Comparison of ENCODE assay signal across 15 cellular contexts in genomic region chr19:45114116-45114515, GRCh38. TPM values are rescaled to one million over a fixed set of nuclear protein-coding genes. Genes with fewer than 3 reads are reported as not detected.
DNase-seq lines count a peak whose midpoint lies in the region; ATAC-seq and TF ChIP-seq lines count a peak whose summit lies in the region.
"Had no signal": no experiment of that assay in that cellular context is flagged by ENCODE, and none has a peak within 500 bp of the region (broad histone marks: within the 10 kb centered on the region; RNA-seq: fewer than 3 reads in every experiment).

No MANE protein-coding gene starts in this region.

- peaks cover 16 to 21% of the 10 kb centered on the region in 2 donors for H3K4me1 ChIP-seq in neuronal stem cell (ENCODE audit: control insufficient read depth in 2 of 2, insufficient read depth in 1 of 2, low read depth in 1 of 2, low read length in 2 of 2)
- H3K4me1 ChIP-seq in tibial artery = peaks cover 0 to 30% (median 1%) of the 10 kb centered on the region in 4 donors
- H3K4me1 ChIP-seq: parathyroid adenoma had no signal

- TF ChIP-seq CTCF in C4-2B (conservative IDR thresholded peaks at IDR 0.05) = no peak
- TF ChIP-seq CTCF in HL-60 (IDR thresholded peaks at IDR 0.05; ENCODE audit: insufficient read depth, low read length) = no peak
- no peak for TF ChIP-seq CTCF in tibial artery (IDR thresholded peaks at IDR 0.05)

- H3K9ac ChIP-seq in neuronal stem cell (ENCODE audit: low read depth, low read length, poor library complexity) = no peak overlapping the region
- H3K9ac ChIP-seq: GM23248, parathyroid adenoma, SK-N-SH had no signal

- WGBS in neuronal stem cell (ENCODE audit: extremely low coverage in 2 of 2, insufficient read length in 2 of 2, insufficient replicate concordance in 1 of 2), 2 donors = no CpG with 5 or more reads among the region's 4 CpGs

- no peak overlapping the region for H4K8ac ChIP-seq in neuronal stem cell (ENCODE audit: low read depth, low read length)

- H3K79me1 ChIP-seq in neuronal stem cell (ENCODE audit: low read depth, low read length) = peaks cover 33% of the 10 kb centered on the region

- H3K36me3 ChIP-seq in neuronal stem cell (replicated peaks in 1 of 2; ENCODE audit: control insufficient read depth in 2 of 2, insufficient read depth in 2 of 2, low read length in 2 of 2) = no peaks in the 10 kb centered on the region
- no peaks in the 10 kb centered on the region for H3K36me3 ChIP-seq in tibial artery
- H3K36me3 ChIP-seq: BE2C, Peyer's patch had no signal

- H2AK5ac ChIP-seq in neuronal stem cell (ENCODE audit: low read depth, low read length) = peak overlapping the region; percentile 46

- DNase-seq in HL-60 (ENCODE audit: low read depth in 1 of 2, low spot score in 1 of 2) = peak in 1 of 2 experiments; percentile 47
- DNase-seq in RPMI8226 = peak; percentile 53
- no peak for DNase-seq in neuronal stem cell (ENCODE audit: low spot score)
- no peak for DNase-seq in hepatic stellate cell (ENCODE audit: low spot score)
- no peak for DNase-seq in tibial artery
- DNase-seq: activated CD4-positive, alpha-beta T cell treated with anti-CD3 and anti-CD28 coated beads, Interleukin-2, amount 50 U/mL, for 1 hour; BE2C; effector CD4-positive, alpha-beta T cell; GM23248; left ventricle myocardium superior; SK-N-SH had no signal

- H2AFZ ChIP-seq in neuronal stem cell (ENCODE audit: low read length) = no peak overlapping the region
- H2AFZ ChIP-seq: GM23248, parathyroid adenoma had no signal

- ATAC-seq in GM19455 (IDR thresholded peaks at IDR 0.05; ENCODE audit: unreplicated experiment) = no peak
- ATAC-seq: left ventricle myocardium superior had no signal

- no peak overlapping the region for H3K14ac ChIP-seq in neuronal stem cell (ENCODE audit: low read length)

- no peak overlapping the region for H4K91ac ChIP-seq in neuronal stem cell (ENCODE audit: low read depth, low read length, poor library complexity)

- peak overlapping the region; percentile 41; the same call in 1 of the 2 replicates for H3K27ac ChIP-seq in C4-2B
- H3K27ac ChIP-seq in HL-60 (replicated peaks) = peak overlapping the region; percentile 78
- H3K27ac ChIP-seq in neuronal stem cell (replicated peaks; ENCODE audit: low read length) = no peak overlapping the region
- no peak overlapping the region for H3K27ac ChIP-seq in tibial artery
- H3K27ac ChIP-seq: GM23248, parathyroid adenoma had no signal

- H2BK12ac ChIP-seq in neuronal stem cell (ENCODE audit: low read length) = no peak overlapping the region

- no peak overlapping the region for H3K4me3 ChIP-seq in HL-60 (replicated peaks; ENCODE audit: insufficient read depth, low read length)
- H3K4me3 ChIP-seq in neuronal stem cell (ENCODE audit: low read length in 2 of 2) = no peak overlapping the region
- H3K4me3 ChIP-seq in tibial artery = no peak overlapping the region
- H3K4me3 ChIP-seq: GM23248 had no signal

- no peak overlapping the region for H3K18ac ChIP-seq in neuronal stem cell (ENCODE audit: low read length)

- no peak overlapping the region for H3K4me2 ChIP-seq in neuronal stem cell (ENCODE audit: insufficient read depth, low read length, poor library complexity, severe bottlenecking)
- H3K4me2 ChIP-seq: SK-N-SH had no signal

- intact Hi-C loops in tibial artery (cut with DNase I; ENCODE audit: low total_unique reads) = no loop called here

- no peak overlapping the region for H2BK15ac ChIP-seq in neuronal stem cell (ENCODE audit: low read length)

- no peak overlapping the region for H3K4ac ChIP-seq in neuronal stem cell (ENCODE audit: low read length)

- no peak overlapping the region for H2BK120ac ChIP-seq in neuronal stem cell (ENCODE audit: low read depth, low read length)

- no peaks in the 10 kb centered on the region for H3K27me3 ChIP-seq in HL-60 (ENCODE audit: insufficient read depth, poor library complexity, severe bottlenecking)
- no peaks in the 10 kb centered on the region for H3K27me3 ChIP-seq in neuronal stem cell (ENCODE audit: control insufficient read depth in 3 of 3, insufficient read depth in 3 of 3, low read depth in 1 of 3, low read length in 3 of 3)
- H3K27me3 ChIP-seq in tibial artery = no peaks in the 10 kb centered on the region
- H3K27me3 ChIP-seq: BE2C, Peyer's patch had no signal

- no peak overlapping the region for H3K23ac ChIP-seq in neuronal stem cell (ENCODE audit: low read depth, low read length, poor library complexity)

- H2BK5ac ChIP-seq in neuronal stem cell (ENCODE audit: low read length) = peak overlapping the region; percentile 2

- H3K9me3 ChIP-seq in neuronal stem cell (replicated peaks in 1 of 2; ENCODE audit: control insufficient read depth in 2 of 2, insufficient read depth in 1 of 2, low read depth in 1 of 2, low read length in 2 of 2) = peaks cover 0 to 2% of the 10 kb centered on the region in 2 donors
- no peaks in the 10 kb centered on the region for H3K9me3 ChIP-seq in tibial artery
- H3K9me3 ChIP-seq: BE2C, Peyer's patch, SK-N-SH had no signal

RNA-seq across cellular contexts. Expression of gene PPP1R37, which starts 21.1 kb away (rescaled TPM):
- 15.6 TPM for polyA plus RNA-seq in neuronal stem cell (2013, experiment 1 of 2)
- 15.8 TPM for polyA plus RNA-seq in neuronal stem cell (2013, experiment 2 of 2)

RNA-seq across cellular contexts. Expression of gene GEMIN7, which starts 35.1 kb away (rescaled TPM):
- 19.2 TPM for polyA plus RNA-seq in neuronal stem cell (2013, experiment 1 of 2)
- 18.7 TPM for polyA plus RNA-seq in neuronal stem cell (2013, experiment 2 of 2)

RNA-seq across cellular contexts. Expression of gene ZNF296, which starts 37.8 kb away (rescaled TPM):
- polyA plus RNA-seq in neuronal stem cell (2013, experiment 1 of 2) = 1.2 TPM
- polyA plus RNA-seq in neuronal stem cell (2013, experiment 2 of 2) = 1.0 TPM
- polyA plus RNA-seq: GM23248 had no signal

RNA-seq across cellular contexts. Expression of gene NKPD1, which starts 46.7 kb away (rescaled TPM):
- polyA plus RNA-seq in neuronal stem cell (2013, experiment 1 of 2) = 0.28 TPM
- 0.33 TPM for polyA plus RNA-seq in neuronal stem cell (2013, experiment 2 of 2)
- polyA plus RNA-seq: GM23248 had no signal

Comparison
In these comparisons a context has a peak if more than half of its experiments do, and no peak if none do; other contexts are left out.
1. H3K27ac ChIP-seq: peak in C4-2B (single experiment) and HL-60 (single experiment); none in neuronal stem cell (single experiment) and tibial artery (0 of 2).